In the genomic region with DNA sequence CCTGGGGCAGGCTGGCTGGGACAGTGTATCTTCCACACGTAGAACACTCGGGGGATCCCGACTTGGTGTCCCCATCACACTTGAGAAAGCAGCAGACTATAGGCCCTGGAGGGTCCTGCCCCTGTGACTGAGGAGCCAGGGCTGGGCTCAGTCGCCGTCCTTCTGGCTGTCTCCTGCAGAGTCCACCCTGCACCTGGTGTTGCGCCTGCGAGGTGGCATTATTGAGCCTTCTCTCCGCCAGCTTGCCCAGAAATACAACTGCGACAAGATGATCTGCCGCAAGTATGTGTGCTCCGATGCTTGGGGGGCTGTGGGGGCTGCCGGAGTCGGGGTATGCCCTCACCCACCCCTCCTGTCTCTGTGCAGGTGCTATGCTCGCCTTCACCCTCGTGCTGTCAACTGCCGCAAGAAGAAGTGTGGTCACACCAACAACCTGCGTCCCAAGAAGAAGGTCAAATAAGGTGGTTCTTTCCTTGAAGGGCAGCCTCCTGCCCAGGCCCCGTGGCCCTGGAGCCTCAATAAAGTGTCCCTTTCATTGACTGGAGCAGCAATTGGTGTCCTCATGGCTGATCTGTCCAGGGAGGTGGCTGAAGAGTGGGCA, we compare ENCODE assay signal across 14 cellular contexts. TPM values are rescaled to one million over a fixed set of nuclear protein-coding genes. Genes with fewer than 3 reads are reported as not detected.
A peak's percentile ranks its signal among the peaks of the same experiment; 100 is the strongest.
DNase-seq lines count a peak whose midpoint lies in the region; ATAC-seq and TF ChIP-seq lines count a peak whose summit lies in the region.
"Had no signal": no experiment of that assay in that cellular context is flagged by ENCODE, and none has a peak within 500 bp of the region (broad histone marks: within the 10 kb centered on the region; RNA-seq: fewer than 3 reads in every experiment).

No MANE protein-coding gene starts in this region.

- peaks cover 14% of the 10 kb centered on the region for H3K4me1 Mint-ChIP-seq in T-helper 2 cell treated with Interferon-gamma antibody and Interleukin-4, amounts not matched to agents 5 μg/mL and 100 μg/mL, for 36 hours (ENCODE audit: low read depth)
- H3K4me1 Mint-ChIP-seq in T-helper 17 cell (peaks cover 20% of the 10 kb centered on the region), mesothelial cell of epicardium (peaks cover 16% of the 10 kb centered on the region)

- no peaks in the 10 kb centered on the region for H3K27me3 Mint-ChIP-seq in T-helper 2 cell treated with Interferon-gamma antibody and Interleukin-4, amounts not matched to agents 5 μg/mL and 100 μg/mL, for 36 hours (ENCODE audit: low read depth)
- H3K27me3 Mint-ChIP-seq in T-helper 17 cell (no peaks in the 10 kb centered on the region), mesothelial cell of epicardium (ENCODE audit: low read depth) (no peaks in the 10 kb centered on the region)

- H3K9me3 ChIP-seq in T-helper 17 cell (ENCODE audit: control insufficient read depth, low read length, poor library complexity, severe bottlenecking): no peaks in the 10 kb centered on the region
- H3K9me3 ChIP-seq: BLaER1, spleen, testis had no signal

- peak overlapping the region; percentile 24 for H3K4me3 Mint-ChIP-seq in T-helper 2 cell treated with Interferon-gamma antibody and Interleukin-4, amounts not matched to agents 5 μg/mL and 100 μg/mL, for 36 hours
- H3K4me3 Mint-ChIP-seq in T-helper 17 cell: peak overlapping the region; percentile 60
- H3K4me3 Mint-ChIP-seq in mesothelial cell of epicardium: no peak overlapping the region

- no peak for DNase-seq in T-helper 2 cell treated with Interferon-gamma antibody and Interleukin-4, amounts not matched to agents 5 μg/mL and 100 μg/mL, for 36 hours (ENCODE audit: low spot score)
- DNase-seq in T-helper 2 cell (no peak), T-helper 17 cell (no peak), mesothelial cell of epicardium (ENCODE audit: low spot score in 2 of 2, unreplicated experiment in 2 of 2) (no peak), NCI-H2227 treated with DMSO at 0.1 percent for 48 hours (lab: John Stamatoyannopoulos, UW) (no peak), SKM-1 (lab: John Stamatoyannopoulos, UW; ENCODE audit: unreplicated experiment) (no peak)
- DNase-seq: 8988T; activated CD4-positive, alpha-beta T cell treated with anti-CD3 and anti-CD28 coated beads for 4 hours; foreskin melanocyte; NCI-H1694; NCI-H226; spleen; testis had no signal

- no peak for ATAC-seq in T-helper 17 cell

- H3K36me3 Mint-ChIP-seq in T-helper 2 cell treated with Interferon-gamma antibody and Interleukin-4, amounts not matched to agents 5 μg/mL and 100 μg/mL, for 36 hours (ENCODE audit: low read depth): peaks cover 45% of the 10 kb centered on the region
- H3K36me3 Mint-ChIP-seq in T-helper 17 cell (ENCODE audit: low read depth): peaks cover 3% of the 10 kb centered on the region
- peaks cover 21% of the 10 kb centered on the region for H3K36me3 Mint-ChIP-seq in mesothelial cell of epicardium

- no peaks in the 10 kb centered on the region for H3K9me3 Mint-ChIP-seq in T-helper 2 cell treated with Interferon-gamma antibody and Interleukin-4, amounts not matched to agents 5 μg/mL and 100 μg/mL, for 36 hours
- H3K9me3 Mint-ChIP-seq in mesothelial cell of epicardium: no peaks in the 10 kb centered on the region

- no peak overlapping the region for H3K27ac Mint-ChIP-seq in T-helper 2 cell treated with Interferon-gamma antibody and Interleukin-4, amounts not matched to agents 5 μg/mL and 100 μg/mL, for 36 hours
- no peak overlapping the region for H3K27ac Mint-ChIP-seq in T-helper 17 cell
- peak overlapping the region; percentile 43 for H3K27ac Mint-ChIP-seq in mesothelial cell of epicardium

- no peak for TF ChIP-seq CTCF in mesothelial cell of epicardium (IDR thresholded peaks at IDR 0.05; ENCODE audit: unreplicated experiment)

RNA-seq across cellular contexts. Expression of a gene that starts 3.1 kb away (rescaled TPM):
- 1,000 to 10,000 TPM; 1,880 to 1,939 TPM for total RNA-seq in T-helper 17 cell
- 846 to 875 TPM (median 857 TPM) in 3 replicates for total RNA-seq in mesothelial cell of epicardium

RNA-seq across cellular contexts. Expression of a gene that starts 13.8 kb away (rescaled TPM):
- total RNA-seq in T-helper 17 cell: 10 to 100 TPM; 89.1 to 97.1 TPM
- total RNA-seq in mesothelial cell of epicardium: 56.5 to 58.8 TPM (median 58.3 TPM) in 3 replicates

RNA-seq across cellular contexts. Expression of a gene that starts 17.1 kb away (rescaled TPM):
- total RNA-seq in T-helper 17 cell (10 to 100 TPM; 69.6 to 78.5 TPM), mesothelial cell of epicardium (79.7 to 82.2 TPM (median 80.3 TPM) in 3 replicates)

RNA-seq across cellular contexts. Expression of a gene that starts 31.4 kb away (rescaled TPM):
- total RNA-seq in T-helper 17 cell: 100 to 1,000 TPM; 149 to 186 TPM
- total RNA-seq in mesothelial cell of epicardium: 245 to 250 TPM (median 247 TPM) in 3 replicates

RNA-seq across cellular contexts. Expression of a gene that starts 31.8 kb away (rescaled TPM):
- total RNA-seq in T-helper 17 cell: not detected
- total RNA-seq in mesothelial cell of epicardium: 0.89 to 2.0 TPM (median 1.0 TPM) in 3 replicates
